ENCODE assay signal across 26 cellular contexts in genomic region chr6:42484261-42484660, GRCh38.
"Had no signal": no experiment of that assay in that cellular context is flagged by ENCODE, and none has a peak within 500 bp of the region (broad histone marks: within the 10 kb centered on the region; RNA-seq: fewer than 3 reads in every experiment).

No MANE protein-coding gene starts in this region.

- H3K9me3 ChIP-seq: esophagus muscularis mucosa, gastrocnemius medialis had no signal

- H3K4me1 ChIP-seq: foreskin keratinocyte, gastrocnemius medialis had no signal

- ATAC-seq: activated T-cell treated with anti-CD3 and anti-CD28 coated beads, Interleukin-2, amount 50 U/mL, for 72 hours; foreskin keratinocyte; gastrocnemius medialis; WTC11 had no signal

- H3K27ac ChIP-seq: brain microvascular endothelial cell, coronary artery, dorsolateral prefrontal cortex, esophagus muscularis mucosa, foreskin keratinocyte, gastrocnemius medialis, VCaP had no signal

- H3K4me3 ChIP-seq: coronary artery, dorsolateral prefrontal cortex, esophagus muscularis mucosa, gastrocnemius medialis had no signal

- DNase-seq: activated CD4-positive, alpha-beta memory T cell treated with anti-CD3 and anti-CD28 coated beads, Interleukin-2, amount 10 ng/mL, durations not matched to agents 7 days and 5 days; activated CD4-positive, alpha-beta T cell treated with anti-CD3 and anti-CD28 coated beads for 1 hour; activated CD4-positive, alpha-beta T cell treated with anti-CD3 and anti-CD28 coated beads for 4 hours; activated CD4-positive, alpha-beta T cell treated with anti-CD3 and anti-CD28 coated beads, Interleukin-2, amount 10 ng/mL, durations not matched to agents 7 days and 5 days; activated CD4-positive, alpha-beta T cell treated with anti-CD3 and anti-CD28 coated beads, Interleukin-2, amount 50 U/mL, for 4 hours; activated CD8-positive, alpha-beta memory T cell treated with anti-CD3 and anti-CD28 coated beads, Interleukin-2, amount 50 U/mL, for 48 hours; activated gamma-delta T cell treated with Interleukin-2 at 50 U/mL for 16 hours; activated naive CD4-positive, alpha-beta T cell treated with anti-CD3 and anti-CD28 coated beads, Interleukin-2, amount 50 U/mL, for 16 hours; activated naive CD4-positive, alpha-beta T cell treated with Interleukin-2 at 50 U/mL for 16 hours; activated T-cell treated with anti-CD3 and anti-CD28 coated beads for 4 hours; activated T-cell treated with anti-CD3 and anti-CD28 coated beads, Interleukin-2, amount 50 U/mL, for 24 hours; activated T-cell treated with anti-CD3 and anti-CD28 coated beads, Interleukin-2, amount 50 U/mL, for 72 hours; amniotic stem cell; anterior cingulate cortex; brain microvascular endothelial cell; dorsolateral prefrontal cortex; effector memory CD4-positive, alpha-beta T cell; endodermal cell; foreskin keratinocyte; gastrocnemius medialis; glutamatergic neuron; T-helper 2 cell had no signal

- H3K36me3 ChIP-seq: brain microvascular endothelial cell, esophagus muscularis mucosa, gastrocnemius medialis had no signal

- H3K27me3 ChIP-seq: brain microvascular endothelial cell, dorsolateral prefrontal cortex, esophagus muscularis mucosa, gastrocnemius medialis had no signal
